In genomic region chr3:123678108-123678511, GRCh38 we compare ENCODE assay signal across 11 cellular contexts.
DNase-seq lines count a peak whose midpoint lies in the region; ATAC-seq and TF ChIP-seq lines count a peak whose summit lies in the region.
"Had no signal": no experiment of that assay in that cellular context is flagged by ENCODE, and none has a peak within 500 bp of the region (broad histone marks: within the 10 kb centered on the region; RNA-seq: fewer than 3 reads in every experiment).

No MANE protein-coding gene starts in this region.

- peak overlapping the region; percentile 37 for H3K4me3 ChIP-seq in coronary artery
- no peak overlapping the region for H3K4me3 ChIP-seq in dorsolateral prefrontal cortex
- H3K4me3 ChIP-seq: colonic mucosa had no signal

- intact Hi-C loops in dorsolateral prefrontal cortex (cut with DNase I): no loop called here

- H3K9me3 Mint-ChIP-seq in osteocyte (ENCODE audit: unreplicated experiment): no peaks in the 10 kb centered on the region
- no peaks in the 10 kb centered on the region for H3K9me3 Mint-ChIP-seq in activated CD4-positive, alpha-beta T cell treated with anti-CD3 and anti-CD28 coated beads, Interleukin-2, amount 10 ng/mL, durations not matched to agents 7 days and 5 days

- DNase-seq in DMS79 (lab: John Stamatoyannopoulos, UW) (peak; percentile 42), LoVo (ENCODE audit: low spot score) (peak; percentile 2), coronary artery (ENCODE audit: low spot score) (no peak), osteocyte (ENCODE audit: extremely low spot score, unreplicated experiment) (no peak), NCI-H1105 treated with DMSO at 0.1 percent for 48 hours (lab: John Stamatoyannopoulos, UW) (no peak), dorsolateral prefrontal cortex (no peak)
- no peak for DNase-seq in activated CD4-positive, alpha-beta T cell treated with anti-CD3 and anti-CD28 coated beads, Interleukin-2, amount 10 ng/mL, durations not matched to agents 7 days and 5 days
- DNase-seq: colonic mucosa, NCI-H345 had no signal

- peak overlapping the region; percentile 69 to 86 for H3K27ac ChIP-seq in coronary artery
- H3K27ac ChIP-seq in dorsolateral prefrontal cortex: peak overlapping the region in 2 of 59 donors; percentile 9 to 14
- H3K27ac ChIP-seq: colonic mucosa had no signal

- no peak for ATAC-seq in GM19351 (IDR thresholded peaks at IDR 0.05; ENCODE audit: unreplicated experiment)

- CTCF ChIA-PET in activated CD4-positive, alpha-beta T cell treated with anti-CD3 and anti-CD28 coated beads, Interleukin-2, amount 10 ng/mL, durations not matched to agents 7 days and 5 days (lab: Charles Lee): no interaction called here

- peak overlapping the region; percentile 15 for H3K27ac Mint-ChIP-seq in osteocyte (ENCODE audit: unreplicated experiment)
- no peak overlapping the region for H3K27ac Mint-ChIP-seq in activated CD4-positive, alpha-beta T cell treated with anti-CD3 and anti-CD28 coated beads, Interleukin-2, amount 10 ng/mL, durations not matched to agents 7 days and 5 days
- H3K27ac Mint-ChIP-seq: progenitor cell of endocrine pancreas had no signal

- H3K4me1 Mint-ChIP-seq in osteocyte (ENCODE audit: unreplicated experiment): peaks cover 48% of the 10 kb centered on the region
- H3K4me1 Mint-ChIP-seq in activated CD4-positive, alpha-beta T cell treated with anti-CD3 and anti-CD28 coated beads, Interleukin-2, amount 10 ng/mL, durations not matched to agents 7 days and 5 days: no peaks in the 10 kb centered on the region

- no peak for TF ChIP-seq CTCF in coronary artery (IDR thresholded peaks at IDR 0.05)
- TF ChIP-seq CTCF in osteocyte (IDR thresholded peaks at IDR 0.05): no peak
- no peak for TF ChIP-seq CTCF in dorsolateral prefrontal cortex (IDR thresholded peaks at IDR 0.05 in 54 of 56, conservative IDR thresholded peaks at IDR 0.05 in 2 of 56; ENCODE audit: low read depth in 1 of 56, partially characterized antibody in 56 of 56)

- H3K36me3 Mint-ChIP-seq in osteocyte (ENCODE audit: unreplicated experiment): peaks cover 7% of the 10 kb centered on the region
- no peaks in the 10 kb centered on the region for H3K36me3 Mint-ChIP-seq in activated CD4-positive, alpha-beta T cell treated with anti-CD3 and anti-CD28 coated beads, Interleukin-2, amount 10 ng/mL, durations not matched to agents 7 days and 5 days (ENCODE audit: low read depth)

- H3K27me3 Mint-ChIP-seq in osteocyte (ENCODE audit: unreplicated experiment): no peaks in the 10 kb centered on the region
- H3K27me3 Mint-ChIP-seq in activated CD4-positive, alpha-beta T cell treated with anti-CD3 and anti-CD28 coated beads, Interleukin-2, amount 10 ng/mL, durations not matched to agents 7 days and 5 days: peaks cover 8% of the 10 kb centered on the region

- H3K4me3 Mint-ChIP-seq in osteocyte (ENCODE audit: unreplicated experiment): no peak overlapping the region
- no peak overlapping the region for H3K4me3 Mint-ChIP-seq in activated CD4-positive, alpha-beta T cell treated with anti-CD3 and anti-CD28 coated beads, Interleukin-2, amount 10 ng/mL, durations not matched to agents 7 days and 5 days

- H3K27me3 ChIP-seq in dorsolateral prefrontal cortex: no peaks in the 10 kb centered on the region
- H3K27me3 ChIP-seq: colonic mucosa had no signal

- POLR2A ChIA-PET in activated CD4-positive, alpha-beta T cell treated with anti-CD3 and anti-CD28 coated beads, Interleukin-2, amount 10 ng/mL, durations not matched to agents 7 days and 5 days (lab: Charles Lee): no interaction called here

Comparison
In these comparisons a context has a peak if more than half of its experiments do, and no peak if none do; other contexts are left out.
1. DNase-seq: peak in DMS79 (single experiment) and LoVo (single experiment); none in coronary artery (single experiment), osteocyte (single experiment), NCI-H1105 treated with DMSO at 0.1 percent for 48 hours (single experiment), activated CD4-positive, alpha-beta T cell treated with anti-CD3 and anti-CD28 coated beads, Interleukin-2, amount 10 ng/mL, durations not matched to agents 7 days and 5 days (single experiment) and dorsolateral prefrontal cortex (0 of 10).